ENCODE assay signal across 8 cellular contexts in the genomic region with DNA sequence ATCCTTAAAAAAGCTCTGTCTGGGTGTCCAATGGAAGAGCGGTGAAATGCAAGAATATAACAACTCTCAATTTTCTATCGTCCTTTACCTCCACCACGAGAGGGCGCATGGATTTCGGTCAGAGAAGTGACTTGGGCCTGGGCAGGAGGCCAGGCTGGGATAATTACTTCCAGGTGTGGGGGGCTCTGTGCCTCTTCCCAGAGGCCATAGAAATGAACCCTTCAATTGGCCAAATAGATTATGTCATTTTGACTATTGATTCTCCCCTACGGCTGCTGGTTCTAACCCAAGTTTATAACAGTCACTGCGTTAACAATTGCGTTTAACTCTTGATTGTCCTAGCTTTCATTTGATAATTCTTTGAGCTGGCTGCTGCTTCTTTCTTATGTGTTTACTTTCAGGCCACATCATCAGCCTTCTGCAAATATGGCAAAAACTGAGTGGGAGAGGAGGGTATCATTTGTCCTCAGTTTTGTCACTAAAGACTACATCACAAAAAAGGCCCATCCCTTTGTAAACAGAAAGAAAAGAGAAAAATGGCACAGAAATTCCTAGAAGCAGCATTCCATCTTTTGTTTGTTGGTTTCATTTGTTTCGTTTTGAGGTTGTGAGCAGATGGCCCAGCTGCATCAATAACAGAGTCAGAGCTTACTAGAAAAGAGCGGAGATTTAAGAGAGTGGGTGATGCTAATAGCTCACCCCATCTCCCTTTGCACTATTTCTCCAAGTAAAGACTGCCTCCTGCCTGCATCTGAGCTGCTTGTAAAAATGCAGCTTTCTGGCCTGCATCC. TPM values are rescaled to one million over a fixed set of nuclear protein-coding genes. Genes with fewer than 3 reads are reported as not detected.
A peak's percentile ranks its signal among the peaks of the same experiment; 100 is the strongest.
DNase-seq lines count a peak whose midpoint lies in the region; ATAC-seq and TF ChIP-seq lines count a peak whose summit lies in the region.

No MANE protein-coding gene starts in this region.

- no peaks in the 10 kb centered on the region for H3K27me3 Mint-ChIP-seq in activated CD4-positive, alpha-beta T cell treated with anti-CD3 and anti-CD28 coated beads, Interleukin-2, amount 10 ng/mL, durations not matched to agents 24 days and 14 days

- TF ChIP-seq POLR2A in right lobe of liver (IDR thresholded peaks at IDR 0.05), result no peak

- peak; percentile 40 for DNase-seq in COLO829 (ENCODE audit: low spot score)
- DNase-seq in NCI-H524 treated with DMSO at 0.1 percent for 48 hours (lab: John Stamatoyannopoulos, UW), result peak; percentile 43
- DNase-seq in activated CD4-positive, alpha-beta T cell treated with anti-CD3 and anti-CD28 coated beads, Interleukin-2, amount 10 ng/mL, durations not matched to agents 24 days and 14 days, result peak; percentile 91
- DNase-seq in coronary artery (ENCODE audit: low spot score), result peak; percentile 77
- DNase-seq in right lobe of liver, result peak; percentile 69 to 81 (median 74)
- DNase-seq in stimulated activated CD4-positive, alpha-beta T cell treated with anti-CD3 and anti-CD28 coated beads, TNF-alpha, amount 100 ng/mL, for 1 hour (ENCODE audit: low read depth in 3 of 3, low spot score in 1 of 3), result peak; percentile 30 to 51 (median 49)

- H3K4me3 ChIP-seq in coronary artery, result no peak overlapping the region
- H3K4me3 ChIP-seq in right lobe of liver, result no peak overlapping the region

- TF ChIP-seq CTCF in coronary artery (IDR thresholded peaks at IDR 0.05) (peak; percentile 52), right lobe of liver (IDR thresholded peaks at IDR 0.05) (peak; percentile 68 to 78 (median 74))

- ATAC-seq in HG03095 (IDR thresholded peaks at IDR 0.05; ENCODE audit: unreplicated experiment) (peak; percentile 66), right lobe of liver (peak; percentile 78 to 93 (median 92)), HG03378 (IDR thresholded peaks at IDR 0.05; ENCODE audit: unreplicated experiment) (no peak)

- no peaks in the 10 kb centered on the region for H3K36me3 Mint-ChIP-seq in activated CD4-positive, alpha-beta T cell treated with anti-CD3 and anti-CD28 coated beads, Interleukin-2, amount 10 ng/mL, durations not matched to agents 24 days and 14 days (ENCODE audit: low read depth)

- H3K27me3 ChIP-seq in right lobe of liver, result no peaks in the 10 kb centered on the region

- WGBS in right lobe of liver (ENCODE audit: insufficient coverage, low coverage, low lambda C conversion rate, missing lambda C conversion rate), result 9% methylated on average over 10 of the region's 10 CpGs

- H3K4me1 Mint-ChIP-seq in activated CD4-positive, alpha-beta T cell treated with anti-CD3 and anti-CD28 coated beads, Interleukin-2, amount 10 ng/mL, durations not matched to agents 24 days and 14 days, result peaks cover 8% of the 10 kb centered on the region

- H3K4me1 ChIP-seq in right lobe of liver, result peaks cover 0 to 4% (median 1%) of the 10 kb centered on the region in 4 donors

- H3K9me3 Mint-ChIP-seq in activated CD4-positive, alpha-beta T cell treated with anti-CD3 and anti-CD28 coated beads, Interleukin-2, amount 10 ng/mL, durations not matched to agents 24 days and 14 days, result no peaks in the 10 kb centered on the region

- no peak overlapping the region for H3K4me3 Mint-ChIP-seq in activated CD4-positive, alpha-beta T cell treated with anti-CD3 and anti-CD28 coated beads, Interleukin-2, amount 10 ng/mL, durations not matched to agents 24 days and 14 days

- no peak overlapping the region for H3K27ac ChIP-seq in coronary artery
- H3K27ac ChIP-seq in right lobe of liver, result no peak overlapping the region

- no peak overlapping the region for H3K27ac Mint-ChIP-seq in activated CD4-positive, alpha-beta T cell treated with anti-CD3 and anti-CD28 coated beads, Interleukin-2, amount 10 ng/mL, durations not matched to agents 24 days and 14 days

- intact Hi-C loops in activated CD4-positive, alpha-beta T cell treated with anti-CD3 and anti-CD28 coated beads, Interleukin-2, amount 10 ng/mL, durations not matched to agents 24 days and 14 days (cut with micrococcal nuclease), result loop anchor here (1.0 kb wide), 2 partner anchors 100 to 123 kb away; no protein-coding TSS in a partner anchor
- intact Hi-C loops in right lobe of liver (cut with DNase I), result loop anchor here (10.0 kb wide), 1 partner anchor 125 kb away; no protein-coding TSS in a partner anchor

- H3K36me3 ChIP-seq in right lobe of liver, result no peaks in the 10 kb centered on the region

- no peaks in the 10 kb centered on the region for H3K9me3 ChIP-seq in right lobe of liver

RNA-seq across cellular contexts. Expression of gene ZFR, which starts 45.4 kb away (rescaled TPM):
- total RNA-seq in activated CD4-positive, alpha-beta T cell treated with anti-CD3 and anti-CD28 coated beads, Interleukin-2, amount 10 ng/mL, durations not matched to agents 24 days and 14 days, result 68.1 and 70.4 TPM in 2 replicates
- total RNA-seq in right lobe of liver, result 10 to 100 TPM; 19.8 to 36.8 (median 25.8) TPM

Comparison
In these comparisons a context has a peak if more than half of its experiments do, and no peak if none do; other contexts are left out.
1. DNase-seq: peak in every context shown above with its lines; median percentile 91 in activated CD4-positive, alpha-beta T cell treated with anti-CD3 and anti-CD28 coated beads, Interleukin-2, amount 10 ng/mL, durations not matched to agents 24 days and 14 days; 77 in coronary artery; 74 in right lobe of liver; 49 in stimulated activated CD4-positive, alpha-beta T cell treated with anti-CD3 and anti-CD28 coated beads, TNF-alpha, amount 100 ng/mL, for 1 hour; 43 in NCI-H524 treated with DMSO at 0.1 percent for 48 hours; 40 in COLO829.